Comparison of ENCODE assay signal across 1 cellular context in the genomic region with DNA sequence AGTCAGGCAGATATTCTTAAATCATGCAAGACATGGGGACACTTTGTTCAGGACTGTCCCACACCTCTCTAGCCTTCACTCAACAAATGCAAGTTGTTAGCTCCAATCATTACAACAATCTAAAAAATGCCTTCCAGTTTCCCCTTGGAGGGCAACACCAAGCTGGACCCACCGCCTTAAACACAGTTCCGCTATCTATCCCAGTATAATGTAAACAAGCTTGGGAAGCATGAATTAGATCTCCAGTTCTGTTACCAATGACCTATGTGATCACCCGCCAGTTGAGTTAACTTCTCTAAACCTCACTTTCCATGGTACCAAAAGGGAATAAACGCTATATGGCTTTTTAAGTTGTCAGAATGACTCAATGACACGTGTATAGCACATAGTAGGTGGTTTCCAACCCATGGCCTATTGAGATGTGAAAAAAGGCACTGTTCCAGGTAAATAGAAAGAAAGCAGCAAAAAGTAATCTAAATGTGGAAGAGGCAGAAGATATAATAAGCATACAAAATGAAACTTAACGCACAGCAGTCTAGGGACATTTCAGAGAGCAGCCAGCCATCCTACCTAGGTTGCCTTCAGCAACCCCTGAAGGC.
TF ChIP-seq lines count a peak whose summit lies in the region.

No MANE protein-coding gene starts in this region.

TF ChIP-seq in SK-N-SH treated with all-trans-retinoic acid at 6 μM for 48 hours, 23 proteins besides CTCF, POLR2A, EP300 and RAD21 (continued from another document):
- TF ChIP-seq CREB5 (CRISPR knock-in tag; IDR thresholded peaks at IDR 0.05; ENCODE audit: low read depth) (no peak), ZC3H10 (CRISPR knock-in tag; IDR thresholded peaks at IDR 0.05) (no peak), ZNF8 (CRISPR knock-in tag; IDR thresholded peaks at IDR 0.05) (no peak), ZFP30 (CRISPR knock-in tag; IDR thresholded peaks at IDR 0.05) (no peak), CSDC2 (CRISPR knock-in tag; IDR thresholded peaks at IDR 0.05) (no peak), CSRNP3 (CRISPR knock-in tag; IDR thresholded peaks at IDR 0.05) (no peak), SNAI2 (CRISPR knock-in tag; IDR thresholded peaks at IDR 0.05) (no peak)
TF ChIP-seq in SK-N-SH treated with all-trans-retinoic acid at 6 μM for 48 hours: peak in this region for 0.
